ENCODE assay signal across 14 cellular contexts in genomic region chr6:90496191-90496590, GRCh38.
"Had no signal": no experiment of that assay in that cellular context is flagged by ENCODE, and none has a peak within 500 bp of the region (broad histone marks: within the 10 kb centered on the region; RNA-seq: fewer than 3 reads in every experiment).

No MANE protein-coding gene starts in this region.

- H3K36me3 ChIP-seq: esophagus squamous epithelium, ovary, thoracic aorta had no signal

- ATAC-seq: activated CD4-positive, CD25-positive, alpha-beta regulatory T cell treated with anti-CD3 and anti-CD28 coated beads, Interleukin-2, amount 50 U/mL, for 24 hours; natural killer cell treated with Interleukin-12 subunit alpha and Interleukin-12 subunit beta and Interleukin-15 and Interleukin-18, amount 100 ng/mL, for 72 hours; stimulated activated effector memory CD8-positive, alpha-beta T cell treated with anti-CD3 and anti-CD28 coated beads, Interleukin-12 subunit alpha, Interleukin-12 subunit beta, amount 100 ng/mL, for 72 hours; T-cell had no signal

- H3K9me3 ChIP-seq: esophagus squamous epithelium, ovary, thoracic aorta had no signal

- H3K27me3 ChIP-seq: hepatocyte, ovary had no signal

- FAIRE-seq: kidney had no signal

- H3K79me2 ChIP-seq: hepatocyte had no signal

- H3K27ac ChIP-seq: esophagus squamous epithelium, hepatocyte, ovary, thoracic aorta had no signal

- H2AFZ ChIP-seq: hepatocyte had no signal

- DNase-seq: activated CD4-positive, alpha-beta T cell treated with anti-CD3 and anti-CD28 coated beads, Interleukin-2, amount 50 U/mL, for 1 hour; activated naive CD4-positive, alpha-beta T cell treated with Interleukin-2 at 50 U/mL for 16 hours; anterior cingulate cortex; esophagus squamous epithelium; kidney; ovary; stimulated activated CD4-positive, alpha-beta T cell treated with anti-CD3 and anti-CD28 coated beads, Interleukin-2, amount 100 ng/mL, for 24 hours; T-cell; T-helper 9 cell had no signal

- H3K4me2 ChIP-seq: hepatocyte had no signal

- H3K4me3 ChIP-seq: esophagus squamous epithelium, hepatocyte, ovary, thoracic aorta had no signal
